In genomic region chr3:141797167-141797773, GRCh38 we compare ENCODE assay signal across 8 cellular contexts. TPM values are rescaled to one million over a fixed set of nuclear protein-coding genes. Genes with fewer than 3 reads are reported as not detected.
DNase-seq lines count a peak whose midpoint lies in the region; ATAC-seq and TF ChIP-seq lines count a peak whose summit lies in the region.

No MANE protein-coding gene starts in this region.

- H3K9me3 Mint-ChIP-seq in CD4-positive, CD25-positive, alpha-beta regulatory T cell, result no peaks in the 10 kb centered on the region
- peaks cover 7% of the 10 kb centered on the region for H3K9me3 Mint-ChIP-seq in HFFc6

- H3K9me3 ChIP-seq in CD4-positive, CD25-positive, alpha-beta regulatory T cell (ENCODE audit: control insufficient read depth in 2 of 2, low read length in 2 of 2), result no peaks in the 10 kb centered on the region
- H3K9me3 ChIP-seq in lower lobe of right lung, result no peaks in the 10 kb centered on the region

- H3K4me3 Mint-ChIP-seq in CD4-positive, CD25-positive, alpha-beta regulatory T cell, result peak overlapping the region; percentile 80 to 94 (median 92)
- H3K4me3 Mint-ChIP-seq in HFFc6, result peak overlapping the region; percentile 77

- H3K27me3 Mint-ChIP-seq in CD4-positive, CD25-positive, alpha-beta regulatory T cell, result no peaks in the 10 kb centered on the region
- H3K27me3 Mint-ChIP-seq in HFFc6 (ENCODE audit: insufficient read depth), result peaks cover 18% of the 10 kb centered on the region

- no peaks in the 10 kb centered on the region for H3K36me3 Mint-ChIP-seq in CD4-positive, CD25-positive, alpha-beta regulatory T cell
- no peaks in the 10 kb centered on the region for H3K36me3 Mint-ChIP-seq in HFFc6 (ENCODE audit: low read depth)

- H3K4me1 ChIP-seq in CD4-positive, CD25-positive, alpha-beta regulatory T cell (ENCODE audit: control insufficient read depth, insufficient read depth, low read length, poor library complexity, severe bottlenecking), result peaks cover 42% of the 10 kb centered on the region
- H3K4me1 ChIP-seq in lower lobe of right lung, result peaks cover 37% of the 10 kb centered on the region

- peak overlapping the region; percentile 96 to 99 (median 97) for H3K27ac Mint-ChIP-seq in CD4-positive, CD25-positive, alpha-beta regulatory T cell
- H3K27ac Mint-ChIP-seq in HFFc6, result peak overlapping the region; percentile 74; the same call in 1 of the 2 replicates

- TF ChIP-seq CTCF in HFFc6 (IDR thresholded peaks at IDR 0.05) (no peak), lower lobe of right lung (IDR thresholded peaks at IDR 0.05) (no peak)

- peak overlapping the region; percentile 82 for H3K27ac ChIP-seq in CD4-positive, CD25-positive, alpha-beta regulatory T cell (ENCODE audit: insufficient read depth, low read length, poor library complexity, severe bottlenecking)
- peak overlapping the region; percentile 87 for H3K27ac ChIP-seq in lower lobe of right lung

- H3K4me3 ChIP-seq in CD4-positive, CD25-positive, alpha-beta regulatory T cell (ENCODE audit: low read depth, low read length), result peak overlapping the region; percentile 86
- peak overlapping the region; percentile 41 for H3K4me3 ChIP-seq in lower lobe of right lung

- no peaks in the 10 kb centered on the region for H3K27me3 ChIP-seq in CD4-positive, CD25-positive, alpha-beta regulatory T cell (ENCODE audit: control insufficient read depth, insufficient read depth, low read length)
- H3K27me3 ChIP-seq in lower lobe of right lung (ENCODE audit: low read depth), result no peaks in the 10 kb centered on the region

- H3K36me3 ChIP-seq in CD4-positive, CD25-positive, alpha-beta regulatory T cell (ENCODE audit: control insufficient read depth, insufficient read depth, low read length), result no peaks in the 10 kb centered on the region
- no peaks in the 10 kb centered on the region for H3K36me3 ChIP-seq in lower lobe of right lung

- intact Hi-C loops in lower lobe of right lung (cut with DNase I), result loop anchor here (5.0 kb wide), 1 partner anchor 130 kb away; no protein-coding TSS in a partner anchor

- DNase-seq in CD4-positive, CD25-positive, alpha-beta regulatory T cell, result peak; percentile 23 to 67 (median 42)
- DNase-seq in HFFc6, result no peak
- peak; percentile 90 for DNase-seq in ecto neural progenitor cell (ENCODE audit: low spot score)
- peak; percentile 67 for DNase-seq in lower lobe of right lung
- peak; percentile 15 for DNase-seq in stimulated activated CD8-positive, alpha-beta memory T cell treated with anti-CD3 and anti-CD28 coated beads, Interleukin-7, amount 100 ng/mL, for 24 hours (ENCODE audit: low read depth)

- peak; percentile 39 to 49 for ATAC-seq in CD4-positive, CD25-positive, alpha-beta regulatory T cell (ENCODE audit: low read depth in 2 of 2)
- peak; percentile 6 to 15 for ATAC-seq in activated CD4-positive, CD25-positive, alpha-beta regulatory T cell treated with anti-CD3 and anti-CD28 coated beads, Interleukin-2, amount 50 U/mL, for 24 hours
- ATAC-seq in lower lobe of right lung, result peak; percentile 60 to 65
- no peak for ATAC-seq in HG02852 (IDR thresholded peaks at IDR 0.05; ENCODE audit: unreplicated experiment)
- no peak for ATAC-seq in HG03280 (IDR thresholded peaks at IDR 0.05; ENCODE audit: unreplicated experiment)

- H3K4me1 Mint-ChIP-seq in CD4-positive, CD25-positive, alpha-beta regulatory T cell, result peaks cover 18 to 57% (median 31%) of the 10 kb centered on the region in 4 donors
- peaks cover 5% of the 10 kb centered on the region; the same call in 1 of the 2 replicates for H3K4me1 Mint-ChIP-seq in HFFc6 (ENCODE audit: low read depth)

RNA-seq across cellular contexts. Expression of gene GRK7, which starts 34.1 kb away (rescaled TPM):
- total RNA-seq in CD4-positive, CD25-positive, alpha-beta regulatory T cell, result not detected
- polyA plus RNA-seq in CD4-positive, CD25-positive, alpha-beta regulatory T cell, result under 1 TPM in 1 of 4 donors, not detected in 3; 0.05 TPM
- not detected for total RNA-seq in HFFc6 (2021; fragmentation: NEBNext Ultra II Directional; extraction: Animal tissue kit (Norgen Biotek cat#: 25700))
- not detected for total RNA-seq in lower lobe of right lung

RNA-seq across cellular contexts. Expression of gene RNF7, which starts 59.2 kb away (rescaled TPM):
- 65.4 TPM for total RNA-seq in CD4-positive, CD25-positive, alpha-beta regulatory T cell
- 100 to 1,000 TPM; 139 to 169 (median 156) TPM for polyA plus RNA-seq in CD4-positive, CD25-positive, alpha-beta regulatory T cell
- 100 to 1,000 TPM; 135 to 170 (median 139) TPM for total RNA-seq in HFFc6 (2021; fragmentation: NEBNext Ultra II Directional; extraction: Animal tissue kit (Norgen Biotek cat#: 25700))
- 69.3 TPM for total RNA-seq in lower lobe of right lung

Comparison
In these comparisons a context has a peak if more than half of its experiments do, and no peak if none do; other contexts are left out.
1. ATAC-seq: peak in CD4-positive, CD25-positive, alpha-beta regulatory T cell (2 of 2), activated CD4-positive, CD25-positive, alpha-beta regulatory T cell treated with anti-CD3 and anti-CD28 coated beads, Interleukin-2, amount 50 U/mL, for 24 hours (2 of 2) and lower lobe of right lung (2 of 2); none in HG02852 (single experiment) and HG03280 (single experiment).